Comparison of ENCODE assay signal across 7 cellular contexts in genomic region chr7:151013356-151013727, GRCh38. TPM values are rescaled to one million over a fixed set of nuclear protein-coding genes. Genes with fewer than 3 reads are reported as not detected.
A peak's percentile ranks its signal among the peaks of the same experiment; 100 is the strongest.
DNase-seq lines count a peak whose midpoint lies in the region; ATAC-seq, FAIRE-seq and TF ChIP-seq lines count a peak whose summit lies in the region.
"Had no signal": no experiment of that assay in that cellular context is flagged by ENCODE, and none has a peak within 500 bp of the region (broad histone marks: within the 10 kb centered on the region; RNA-seq: fewer than 3 reads in every experiment).

No MANE protein-coding gene starts in this region.

- H3K4me3 ChIP-seq in GM12878 (no peak overlapping the region), parathyroid adenoma (ENCODE audit: low read depth, low read length) (peak overlapping the region; percentile 41)

- H3K79me2 ChIP-seq in GM12878 (ENCODE audit: control insufficient read depth, insufficient read depth, low read length) (no peaks in the 10 kb centered on the region), parathyroid adenoma (no peaks in the 10 kb centered on the region)

- no peak for TF ChIP-seq CTCF in GM12878 (IDR thresholded peaks at IDR 0.05 in 2 of 3, conservative IDR thresholded peaks at IDR 0.05 in 1 of 3; ENCODE audit: control insufficient read depth in 2 of 3, extremely low read depth in 1 of 3, insufficient read depth in 1 of 3, low read depth in 3 of 3, low read length in 3 of 3)
- no peak for TF ChIP-seq CTCF in parathyroid adenoma (IDR thresholded peaks at IDR 0.05)

- ATAC-seq in GM21390 (IDR thresholded peaks at IDR 0.05; ENCODE audit: unreplicated experiment) (peak; percentile 4), GM12878 (no peak), HG03095 (IDR thresholded peaks at IDR 0.05; ENCODE audit: unreplicated experiment) (no peak)

- H3K4me2 ChIP-seq in GM12878 (ENCODE audit: control insufficient read depth, insufficient read depth): 0 out of 2 replicates have a peak overlapping the region, but pooled peaks have one; percentile 3
- peak overlapping the region; percentile 71 for H3K4me2 ChIP-seq in parathyroid adenoma (ENCODE audit: low read length)

- H2AFZ ChIP-seq in GM12878 (ENCODE audit: control insufficient read depth, low read depth, low read length): no peak overlapping the region
- H2AFZ ChIP-seq in parathyroid adenoma: peak overlapping the region; percentile 70

- POLR2A ChIA-PET in GM12878 (lab: Charles Lee): no interaction called here

- H4K20me1 ChIP-seq in GM12878 (ENCODE audit: control insufficient read depth, insufficient read depth): no peaks in the 10 kb centered on the region

- CTCF ChIA-PET in GM12878 (lab: Yijun Ruan, JAX): interaction anchor here (1.3 kb wide), 1 partner anchor 97 kb away, joined by 3 read pairs; no protein-coding TSS in a partner anchor

- no peak for FAIRE-seq in GM12878 (lab: Jason Lieb, UNC)

- 70% methylated on average over 6 of the region's 25 CpGs for WGBS in GM12878 (ENCODE audit: insufficient coverage, insufficient replicate concordance, low lambda C conversion rate, missing lambda C conversion rate)

- no TSS peak for BruUV-seq in GM12878 (replicated peaks; lab: Mats Ljungman, UMichigan)

- no peak for TF ChIP-seq POLR2A in GM12878 (IDR thresholded peaks at IDR 0.05; ENCODE audit: low read depth, low read length)

- DNase-seq in GM12878 (ENCODE audit: low read depth, low spot score): no peak
- no peak for DNase-seq in NCI-H128 (lab: John Stamatoyannopoulos, UW; ENCODE audit: unreplicated experiment)
- no peak for DNase-seq in DMS153 (lab: John Stamatoyannopoulos, UW)

- H3K9me3 ChIP-seq in GM12878 (replicated peaks; ENCODE audit: control insufficient read depth, insufficient read depth, low read length) (no peaks in the 10 kb centered on the region), parathyroid adenoma (ENCODE audit: control insufficient read depth, low read length) (no peaks in the 10 kb centered on the region)

- peaks cover 7% of the 10 kb centered on the region for H3K4me1 ChIP-seq in GM12878 (ENCODE audit: control insufficient read depth, insufficient read depth, low read length)
- peaks cover 2% of the 10 kb centered on the region for H3K4me1 ChIP-seq in parathyroid adenoma

- in situ Hi-C loops in GM12878 (cut with MboI): no loop called here

- TF ChIP-seq EP300 in GM12878 (IDR thresholded peaks at IDR 0.05; ENCODE audit: borderline replicate concordance in 1 of 2, control insufficient read depth in 1 of 2, low read depth in 2 of 2, low read length in 2 of 2): no peak

- no peak for TF ChIP-seq RAD21 in GM12878 (IDR thresholded peaks at IDR 0.05; ENCODE audit: insufficient read depth, low read depth, low read length)

- H3K27ac ChIP-seq in GM12878 (ENCODE audit: control insufficient read depth, insufficient read depth): no peak overlapping the region
- H3K27ac ChIP-seq in parathyroid adenoma: no peak overlapping the region

- H3K27me3 ChIP-seq in GM12878 (replicated peaks in 1 of 2; ENCODE audit: control insufficient read depth in 2 of 2, insufficient read depth in 2 of 2, low read length in 1 of 2) (peaks cover 0 to 1% of the 10 kb centered on the region in 2 experiments; a peak in 2 of 4 replicates), parathyroid adenoma (ENCODE audit: control insufficient read depth, insufficient read depth, low read length) (no peaks in the 10 kb centered on the region)

- no peak overlapping the region for H3K9ac ChIP-seq in GM12878 (ENCODE audit: control insufficient read depth, insufficient read depth, low read length)
- H3K9ac ChIP-seq in parathyroid adenoma: no peak overlapping the region

- SMC1A ChIA-PET in GM12878 (lab: Charles Lee; ENCODE audit: uncharacterized antibody, unreplicated experiment): no interaction called here

- intact Hi-C loops in GM12878 (cut with micrococcal nuclease; ENCODE audit: unreplicated experiment): loop anchor here (5.0 kb wide), 1 partner anchor 99 kb away; no protein-coding TSS in a partner anchor

- RAD21 ChIA-PET in GM12878 (lab: Charles Lee; ENCODE audit: unreplicated experiment): no interaction called here

- H3K36me3 ChIP-seq in GM12878 (ENCODE audit: control insufficient read depth in 2 of 2, insufficient read depth in 2 of 2, low read length in 1 of 2) (no peaks in the 10 kb centered on the region), parathyroid adenoma (ENCODE audit: control insufficient read depth, insufficient read depth, low read length) (no peaks in the 10 kb centered on the region)

RNA-seq across cellular contexts. Expression of gene ATG9B, which starts 11.0 kb away (rescaled TPM):
- total RNA-seq in GM12878 (2013; cell fraction: nucleolus; rRNA removed): 0.22 and 0.67 TPM in 2 replicates
- total RNA-seq in GM12878 (2014; rRNA removed) (0.05 TPM in 1 of 2 replicates, not detected in the other), GM12878 (2014; rRNA removed; fragmentation: Illumina TruSeq; extraction: Trizol) (0.09 TPM in 1 of 2 replicates, not detected in the other), GM12878 (2021) (0.36 and 0.48 TPM in 2 replicates)
- 0.17 TPM for polyA plus RNA-seq in GM12878 (2011; ENCODE audit: low read depth)
- polyA plus RNA-seq in GM12878 (2011; rRNA removed) (0.01 and 0.13 TPM in 2 replicates), GM12878 (2014; fragmentation: Illumina TruSeq; extraction: Trizol) (0.12 TPM in 1 of 2 replicates, not detected in the other), GM12878 (2014; fragmentation: Nextera tagmentation; extraction: Ambion mirVana) (under 1 TPM in 1 of 2 experiments, not detected in 1; 0.04 TPM), GM12878 (2014; rRNA removed) (0.13 and 0.62 TPM in 2 replicates), GM12878 (2016; fragmentation: Nextera tagmentation; extraction: Ambion mirVana) (under 1 TPM; 0.24 to 0.83 TPM)
- 0.07 and 0.17 TPM in 2 replicates for polyA plus RNA-seq in GM12878 (2011; cell fraction: cytosol; rRNA removed)
- 0.63 and 1.2 TPM in 2 replicates for polyA plus RNA-seq in GM12878 (2011; cell fraction: nucleus; rRNA removed)
- polyA plus RNA-seq in GM12878 (2012): 0.64 and 0.83 TPM in 2 replicates
- 0.10 TPM in 1 of 2 replicates, not detected in the other for polyA minus RNA-seq in GM12878 (2011; rRNA and poly(A)+ RNA removed)
- polyA minus RNA-seq in GM12878 (2011; cell fraction: cytosol; rRNA and poly(A)+ RNA removed): not detected in 2 replicates
- polyA minus RNA-seq in GM12878 (2011; cell fraction: nucleus; rRNA and poly(A)+ RNA removed): 0.12 TPM in 1 of 2 replicates, not detected in the other
- total RNA-seq: glomerular endothelial cell had no signal

RNA-seq across cellular contexts. Expression of gene ABCB8, which starts 14.9 kb away (rescaled TPM):
- 46.2 and 58.1 TPM in 2 replicates for total RNA-seq in GM12878 (2013; cell fraction: nucleolus; rRNA removed)
- 26.3 and 27.4 TPM in 2 replicates for total RNA-seq in GM12878 (2014; rRNA removed)
- total RNA-seq in GM12878 (2014; rRNA removed; fragmentation: Illumina TruSeq; extraction: Trizol): 9.1 and 10.8 TPM in 2 replicates
- total RNA-seq in GM12878 (2021): 30.6 and 34.7 TPM in 2 replicates
- 5.0 TPM for polyA plus RNA-seq in GM12878 (2011; ENCODE audit: low read depth)
- polyA plus RNA-seq in GM12878 (2011; rRNA removed): 3.8 and 9.6 TPM in 2 replicates
- polyA plus RNA-seq in GM12878 (2011; cell fraction: cytosol; rRNA removed): 16.5 and 21.4 TPM in 2 replicates
- polyA plus RNA-seq in GM12878 (2011; cell fraction: nucleus; rRNA removed): 60.0 and 60.7 TPM in 2 replicates
- 13.0 and 13.2 TPM in 2 replicates for polyA plus RNA-seq in GM12878 (2012)
- polyA plus RNA-seq in GM12878 (2014; fragmentation: Illumina TruSeq; extraction: Trizol): 4.7 and 11.5 TPM in 2 replicates
- 1 to 10 TPM in 1 of 2 experiments, under 1 TPM in 1; 0.77 to 1.2 TPM for polyA plus RNA-seq in GM12878 (2014; fragmentation: Nextera tagmentation; extraction: Ambion mirVana)
- 24.7 and 27.3 TPM in 2 replicates for polyA plus RNA-seq in GM12878 (2014; rRNA removed)
- 10 to 100 TPM; 30.5 to 34.8 TPM for polyA plus RNA-seq in GM12878 (2016; fragmentation: Nextera tagmentation; extraction: Ambion mirVana)
- 15.9 and 30.2 TPM in 2 replicates for polyA minus RNA-seq in GM12878 (2011; rRNA and poly(A)+ RNA removed)
- polyA minus RNA-seq in GM12878 (2011; cell fraction: cytosol; rRNA and poly(A)+ RNA removed): 14.3 and 15.0 TPM in 2 replicates
- 16.9 and 33.6 TPM in 2 replicates for polyA minus RNA-seq in GM12878 (2011; cell fraction: nucleus; rRNA and poly(A)+ RNA removed)

RNA-seq across cellular contexts. Expression of gene NOS3, which starts 22.5 kb away (rescaled TPM):
- total RNA-seq in GM12878 (2013; cell fraction: nucleolus; rRNA removed): 3.4 and 7.9 TPM in 2 replicates
- total RNA-seq in GM12878 (2014; rRNA removed) (0.06 and 0.16 TPM in 2 replicates), GM12878 (2014; rRNA removed; fragmentation: Illumina TruSeq; extraction: Trizol) (0.05 and 0.09 TPM in 2 replicates), GM12878 (2021) (0.32 and 0.92 TPM in 2 replicates)
- not detected for polyA plus RNA-seq in GM12878 (2011; ENCODE audit: low read depth)
- polyA plus RNA-seq in GM12878 (2011; rRNA removed) (0.30 and 0.42 TPM in 2 replicates), GM12878 (2014; fragmentation: Illumina TruSeq; extraction: Trizol) (0.06 TPM in 1 of 2 replicates, not detected in the other), GM12878 (2014; fragmentation: Nextera tagmentation; extraction: Ambion mirVana) (not detected), GM12878 (2014; rRNA removed) (0.33 and 0.56 TPM in 2 replicates), GM12878 (2016; fragmentation: Nextera tagmentation; extraction: Ambion mirVana) (under 1 TPM in 1 of 2 experiments, not detected in 1; 0.70 TPM)
- 1.1 and 1.4 TPM in 2 replicates for polyA plus RNA-seq in GM12878 (2011; cell fraction: cytosol; rRNA removed)
- 1.9 and 2.4 TPM in 2 replicates for polyA plus RNA-seq in GM12878 (2011; cell fraction: nucleus; rRNA removed)
- 0.11 and 0.32 TPM in 2 replicates for polyA plus RNA-seq in GM12878 (2012)
- 1.2 and 2.5 TPM in 2 replicates for polyA minus RNA-seq in GM12878 (2011; rRNA and poly(A)+ RNA removed)
- 1.1 and 1.5 TPM in 2 replicates for polyA minus RNA-seq in GM12878 (2011; cell fraction: cytosol; rRNA and poly(A)+ RNA removed)
- polyA minus RNA-seq in GM12878 (2011; cell fraction: nucleus; rRNA and poly(A)+ RNA removed): 0.12 and 1.1 TPM in 2 replicates

RNA-seq across cellular contexts. Expression of gene ASIC3, which starts 35.0 kb away (rescaled TPM):
- total RNA-seq in GM12878 (2013; cell fraction: nucleolus; rRNA removed): 2.0 and 2.2 TPM in 2 replicates
- total RNA-seq in GM12878 (2014; rRNA removed) (0.16 TPM in 1 of 2 replicates, not detected in the other), GM12878 (2014; rRNA removed; fragmentation: Illumina TruSeq; extraction: Trizol) (0.51 TPM in 1 of 2 replicates, not detected in the other), GM12878 (2021) (1.0 and 1.5 TPM in 2 replicates)
- polyA plus RNA-seq in GM12878 (2011; ENCODE audit: low read depth): 0.13 TPM
- polyA plus RNA-seq in GM12878 (2011; rRNA removed) (0.07 and 0.09 TPM in 2 replicates), GM12878 (2014; fragmentation: Illumina TruSeq; extraction: Trizol) (0.47 TPM in 1 of 2 replicates, not detected in the other), GM12878 (2014; fragmentation: Nextera tagmentation; extraction: Ambion mirVana) (not detected), GM12878 (2014; rRNA removed) (0.55 and 1.4 TPM in 2 replicates), GM12878 (2016; fragmentation: Nextera tagmentation; extraction: Ambion mirVana) (under 1 TPM; 0.24 to 0.40 TPM)
- polyA plus RNA-seq in GM12878 (2011; cell fraction: cytosol; rRNA removed): 0.09 and 0.15 TPM in 2 replicates
- 1.3 and 1.9 TPM in 2 replicates for polyA plus RNA-seq in GM12878 (2011; cell fraction: nucleus; rRNA removed)
- 1.6 and 1.8 TPM in 2 replicates for polyA plus RNA-seq in GM12878 (2012)
- polyA minus RNA-seq in GM12878 (2011; rRNA and poly(A)+ RNA removed): not detected in 2 replicates
- polyA minus RNA-seq in GM12878 (2011; cell fraction: cytosol; rRNA and poly(A)+ RNA removed): not detected in 2 replicates
- 0.24 and 0.48 TPM in 2 replicates for polyA minus RNA-seq in GM12878 (2011; cell fraction: nucleus; rRNA and poly(A)+ RNA removed)

RNA-seq across cellular contexts. Expression of gene KCNH2, which starts 35.2 kb away (rescaled TPM):
- 0.29 and 0.37 TPM in 2 replicates for total RNA-seq in GM12878 (2013; cell fraction: nucleolus; rRNA removed)
- total RNA-seq in GM12878 (2014; rRNA removed): not detected in 2 replicates
- total RNA-seq in GM12878 (2014; rRNA removed; fragmentation: Illumina TruSeq; extraction: Trizol): not detected in 2 replicates
- total RNA-seq in GM12878 (2021): 0.18 and 0.19 TPM in 2 replicates
- not detected for polyA plus RNA-seq in GM12878 (2011; ENCODE audit: low read depth)
- 0.10 and 0.24 TPM in 2 replicates for polyA plus RNA-seq in GM12878 (2011; rRNA removed)
- 0.30 and 0.33 TPM in 2 replicates for polyA plus RNA-seq in GM12878 (2011; cell fraction: cytosol; rRNA removed)
- polyA plus RNA-seq in GM12878 (2011; cell fraction: nucleus; rRNA removed): 0.78 and 0.82 TPM in 2 replicates
- polyA plus RNA-seq in GM12878 (2012): 0.08 TPM in 2 replicates
- polyA plus RNA-seq in GM12878 (2014; fragmentation: Illumina TruSeq; extraction: Trizol): not detected in 2 replicates
- polyA plus RNA-seq in GM12878 (2014; fragmentation: Nextera tagmentation; extraction: Ambion mirVana): under 1 TPM in 1 of 2 experiments, not detected in 1; 0.04 TPM
- 0.03 and 0.15 TPM in 2 replicates for polyA plus RNA-seq in GM12878 (2014; rRNA removed)
- polyA plus RNA-seq in GM12878 (2016; fragmentation: Nextera tagmentation; extraction: Ambion mirVana): not detected
- polyA minus RNA-seq in GM12878 (2011; rRNA and poly(A)+ RNA removed): 0.37 and 0.88 TPM in 2 replicates
- polyA minus RNA-seq in GM12878 (2011; cell fraction: cytosol; rRNA and poly(A)+ RNA removed): 0.31 and 0.53 TPM in 2 replicates
- 0.12 and 0.19 TPM in 2 replicates for polyA minus RNA-seq in GM12878 (2011; cell fraction: nucleus; rRNA and poly(A)+ RNA removed)
- total RNA-seq: glomerular endothelial cell had no signal
